In the genomic region with DNA sequence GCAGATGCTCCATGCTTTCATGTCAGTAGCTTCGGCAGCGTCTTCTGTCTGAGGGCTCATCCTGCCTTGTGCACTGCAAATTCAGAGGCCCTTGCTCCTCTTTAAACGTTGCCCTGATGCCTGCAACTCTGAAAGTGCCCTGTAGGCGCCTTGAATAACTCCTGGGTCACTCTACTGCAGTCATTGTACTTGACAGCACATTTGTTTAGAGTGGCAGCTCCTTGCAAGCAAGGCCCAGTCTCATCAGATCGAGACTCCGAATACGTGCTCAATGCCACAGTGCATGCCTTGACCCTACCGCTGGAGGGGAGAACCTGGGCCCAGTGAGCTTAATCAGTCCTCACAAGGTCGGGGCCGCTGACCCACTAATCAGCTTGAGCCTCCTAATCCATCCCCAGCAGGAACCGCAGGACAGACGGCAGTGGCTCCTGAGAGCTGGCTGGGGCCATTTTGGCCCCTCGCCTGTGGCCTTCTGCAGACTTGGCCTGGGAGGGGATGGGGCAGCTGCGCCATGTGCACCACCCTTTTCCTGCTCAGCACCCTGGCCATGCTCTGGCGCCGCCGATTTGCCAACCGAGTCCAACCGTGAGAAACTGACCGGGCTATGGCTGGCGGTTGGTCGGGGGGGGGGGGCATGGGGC, we compare ENCODE assay signal across 10 cellular contexts. TPM values are rescaled to one million over a fixed set of nuclear protein-coding genes. Genes with fewer than 3 reads are reported as not detected.
DNase-seq lines count a peak whose midpoint lies in the region; TF ChIP-seq lines count a peak whose summit lies in the region.
"Had no signal": no experiment of that assay in that cellular context is flagged by ENCODE, and none has a peak within 500 bp of the region (broad histone marks: within the 10 kb centered on the region; RNA-seq: fewer than 3 reads in every experiment).

A gene with protein sequence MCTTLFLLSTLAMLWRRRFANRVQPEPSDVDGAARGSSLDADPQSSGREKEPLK (plus strand): TSS at position 414 of the 641 bp plus-strand sequence. CDS start 98 bp downstream, at position 512.

- peaks cover 39% of the 10 kb centered on the region for H3K4me1 ChIP-seq in NT2/D1 (ENCODE audit: insufficient read depth, insufficient read length)
- peaks cover 4 to 15% of the 10 kb centered on the region in 2 donors for H3K4me1 ChIP-seq in esophagus (ENCODE audit: control insufficient read depth in 2 of 2, insufficient read depth in 2 of 2, low read length in 1 of 2)
- peaks cover 33% of the 10 kb centered on the region for H3K4me1 ChIP-seq in neural progenitor cell

- no peak for DNase-seq in BJ (ENCODE audit: low read depth)
- no peak for DNase-seq in NT2/D1 (ENCODE audit: low read depth, low spot score)
- DNase-seq in neural progenitor cell (ENCODE audit: low spot score), result peak; percentile 47
- no peak for DNase-seq in NCI-H345 (lab: John Stamatoyannopoulos, UW)
- no peak for DNase-seq in occipital lobe (lab: John Stamatoyannopoulos, UW)
- no peak for DNase-seq in activated CD4-positive, alpha-beta T cell treated with anti-CD3 and anti-CD28 coated beads for 48 hours
- no peak for DNase-seq in NCI-H146 treated with DMSO at 0.1 percent for 48 hours (lab: John Stamatoyannopoulos, UW; ENCODE audit: unreplicated experiment)
- DNase-seq: activated CD8-positive, alpha-beta memory T cell treated with anti-CD3 and anti-CD28 coated beads for 24 hours had no signal

- H3K27ac ChIP-seq in esophagus (ENCODE audit: low read depth in 2 of 2, low read length in 1 of 2) (peak within 1 kb of the TSS; percentile 29 to 50), neural progenitor cell (no peak within 1 kb of the TSS)
- H3K27ac ChIP-seq: neutrophil had no signal

- H3K9me3 ChIP-seq in NT2/D1 (ENCODE audit: insufficient read depth, low read length) (no peaks in the 10 kb centered on the region), esophagus (ENCODE audit: control insufficient read depth in 2 of 2, insufficient read depth in 1 of 2, low read depth in 1 of 2, low read length in 1 of 2) (no peaks in the 10 kb centered on the region), neural progenitor cell (ENCODE audit: low read depth) (no peaks in the 10 kb centered on the region)
- H3K9me3 ChIP-seq: neutrophil had no signal

- H3F3A ChIP-seq in neural progenitor cell (ENCODE audit: low read depth), result peaks cover 29% of the 10 kb centered on the region

- TF ChIP-seq CTCF in BJ (IDR thresholded peaks at IDR 0.05; ENCODE audit: insufficient read depth, low read depth, low read length), result no peak
- peak; percentile 22 for TF ChIP-seq CTCF in neural progenitor cell (IDR thresholded peaks at IDR 0.05)

- H3K36me3 ChIP-seq in BJ (ENCODE audit: control insufficient read depth, insufficient read depth, low read length) (no peaks in the 10 kb centered on the region), NT2/D1 (ENCODE audit: insufficient read depth, insufficient read length, low read length) (no peaks in the 10 kb centered on the region), esophagus (ENCODE audit: control insufficient read depth in 2 of 2, insufficient read depth in 2 of 2, low read length in 1 of 2) (peaks cover 0 to 2% of the 10 kb centered on the region in 2 donors), neural progenitor cell (no peaks in the 10 kb centered on the region)
- H3K36me3 ChIP-seq: neutrophil had no signal

- H4K20me1 ChIP-seq in neural progenitor cell (ENCODE audit: low read depth), result peaks cover 3% of the 10 kb centered on the region

- H3K27ac Mint-ChIP-seq in neural progenitor cell, result peak within 1 kb of the TSS; percentile 94

- peaks cover 34% of the 10 kb centered on the region for H3K27me3 Mint-ChIP-seq in neural progenitor cell (ENCODE audit: insufficient read depth, low read depth)

- CTCF ChIA-PET in BJ (lab: Yijun Ruan, JAX), result interaction anchor here (0.6 to 2.4 kb wide), 7 partner anchors 12 to 749 kb away, joined by 3 to 18 read pairs (median 4); no protein-coding TSS in a partner anchor

- POLR2A ChIA-PET in BJ (lab: Charles Lee), result no interaction called here

- no peaks in the 10 kb centered on the region for H3K36me3 Mint-ChIP-seq in neural progenitor cell

- H3K9me3 Mint-ChIP-seq in neural progenitor cell, result no peaks in the 10 kb centered on the region

- H3K27me3 ChIP-seq in BJ (ENCODE audit: control insufficient read depth, insufficient read depth, low read length), result peaks cover 16% of the 10 kb centered on the region
- H3K27me3 ChIP-seq in NT2/D1 (ENCODE audit: insufficient read depth, insufficient read length), result peaks cover 36% of the 10 kb centered on the region
- no peaks in the 10 kb centered on the region for H3K27me3 ChIP-seq in esophagus (ENCODE audit: control insufficient read depth in 1 of 2, insufficient read depth in 2 of 2, low read length in 2 of 2)
- peaks cover 69% of the 10 kb centered on the region for H3K27me3 ChIP-seq in neural progenitor cell

- H3K4me3 Mint-ChIP-seq in neural progenitor cell, result peak within 1 kb of the TSS; percentile 82

- H3K9ac ChIP-seq in NT2/D1 (ENCODE audit: insufficient read length, low read depth) (peak within 1 kb of the TSS; percentile 76), neural progenitor cell (no peak within 1 kb of the TSS)

- H2AFZ ChIP-seq in neural progenitor cell (replicated peaks), result no peak within 1 kb of the TSS

- 75 to 81% methylated on average over 21 to 22 of the region's 22 CpGs for WGBS in esophagus, 2 donors

- peak within 1 kb of the TSS; percentile 31; the same call in 1 of the 2 replicates for H3K4me3 ChIP-seq in BJ (ENCODE audit: low read depth, low read length)
- H3K4me3 ChIP-seq in NT2/D1 (ENCODE audit: insufficient read length, low read depth), result peak within 1 kb of the TSS; percentile 19
- H3K4me3 ChIP-seq in esophagus (ENCODE audit: low read depth in 1 of 2, low read length in 2 of 2), result peak within 1 kb of the TSS in 1 of 2 donors; percentile 18
- H3K4me3 ChIP-seq in neural progenitor cell, result peak within 1 kb of the TSS; percentile 39

- no peaks in the 10 kb centered on the region for H3K79me2 ChIP-seq in neural progenitor cell (ENCODE audit: low read depth)

- peaks cover 63% of the 10 kb centered on the region for H3K4me1 Mint-ChIP-seq in neural progenitor cell

- peak within 1 kb of the TSS; percentile 81 for H3K4me2 ChIP-seq in neural progenitor cell

RNA-seq across cellular contexts. Expression of the gene that starts here (rescaled TPM):
- polyA plus RNA-seq in BJ (2011; rRNA removed) (0.21 TPM in 1 of 2 replicates, not detected in the other), esophagus (1 to 10 TPM; 1.2 to 3.0 TPM)
- not detected in 2 replicates for polyA minus RNA-seq in BJ (2011; rRNA and poly(A)+ RNA removed)
- total RNA-seq in neural progenitor cell (ENCODE audit: low replicate concordance) (0.09 TPM in 1 of 2 replicates, not detected in the other), occipital lobe (1.9 TPM)

Comparison
In these comparisons a context has a peak if more than half of its experiments do, and no peak if none do; other contexts are left out.
1. Peak in DNase-seq, H3K4me3 ChIP-seq and H3K4me2 ChIP-seq in neural progenitor cell; RNA of the gene not detected or under 1 TPM.